ENCODE assay signal across 19 cellular contexts in genomic region chr16:57048095-57048494, GRCh38. TPM values are rescaled to one million over a fixed set of nuclear protein-coding genes. Genes with fewer than 3 reads are reported as not detected.
DNase-seq lines count a peak whose midpoint lies in the region; ATAC-seq and TF ChIP-seq lines count a peak whose summit lies in the region.
"Had no signal": no experiment of that assay in that cellular context is flagged by ENCODE, and none has a peak within 500 bp of the region (broad histone marks: within the 10 kb centered on the region; RNA-seq: fewer than 3 reads in every experiment).

No MANE protein-coding gene starts in this region.

- no peak overlapping the region for H3K4me3 ChIP-seq in neutrophil (ENCODE audit: low read depth in 1 of 2, low read length in 1 of 2)
- H3K4me3 ChIP-seq in endodermal cell (ENCODE audit: low read length) = no peak overlapping the region
- no peak overlapping the region for H3K4me3 ChIP-seq in aorta (ENCODE audit: low read length in 2 of 2)
- H3K4me3 ChIP-seq: esophagus squamous epithelium, prostate gland had no signal

- H3T11ph ChIP-seq in H9 (ENCODE audit: low read length) = no peak overlapping the region

- no peak overlapping the region for H3K56ac ChIP-seq in H9 (ENCODE audit: insufficient read length, low read depth, low read length)

- no peak overlapping the region for H2AK5ac ChIP-seq in H9 (ENCODE audit: insufficient read length, low read length)

- no peak overlapping the region for H2AFZ ChIP-seq in H9 (ENCODE audit: low read length)

- ATAC-seq in GM18873 (IDR thresholded peaks at IDR 0.05; ENCODE audit: low FRiP score, unreplicated experiment) (no peak), aorta (ENCODE audit: low FRiP score) (no peak)
- ATAC-seq: activated T-cell treated with anti-CD3 and anti-CD28 coated beads, Interleukin-2, amount 50 U/mL, for 4 hours; left cardiac atrium had no signal

- no peaks in the 10 kb centered on the region for H3K79me2 ChIP-seq in H9 (ENCODE audit: insufficient read depth, low read length)

- WGBS in H9 (ENCODE audit: extremely low coverage, insufficient read length, low lambda C conversion rate) = no CpG with 5 or more reads among the region's 2 CpGs
- 50 to 63% methylated on average over 1 of the region's 2 CpGs for WGBS in endodermal cell (ENCODE audit: insufficient coverage in 1 of 2, insufficient read length in 1 of 2), 2 experiments
- WGBS in aorta, 2 donors = 64 to 88% methylated on average over 2 of the region's 2 CpGs

- no peak overlapping the region for H3K4ac ChIP-seq in H9 (ENCODE audit: low read depth, low read length)

- no peak overlapping the region for H4K91ac ChIP-seq in H9 (ENCODE audit: insufficient read length, low read depth, low read length)

- no peak overlapping the region for H3K18ac ChIP-seq in H9 (ENCODE audit: insufficient read length, low read depth, low read length)

- H2BK5ac ChIP-seq in H9 (ENCODE audit: insufficient read length, low read length) = no peak overlapping the region

- no peak overlapping the region for H2BK15ac ChIP-seq in H9 (ENCODE audit: low read depth, low read length)

- no peak overlapping the region for H3K4me2 ChIP-seq in H9 (ENCODE audit: insufficient read depth, insufficient read length, low read length)

- H3K23ac ChIP-seq in H9 (ENCODE audit: insufficient read length, low read depth, low read length) = no peak overlapping the region

- H3K14ac ChIP-seq in H9 (ENCODE audit: insufficient read depth, low read length) = no peak overlapping the region

- no peak overlapping the region for H4K8ac ChIP-seq in H9 (replicated peaks; ENCODE audit: insufficient read length, low read depth, low read length)

- H3K27ac ChIP-seq in H9 (ENCODE audit: insufficient read length, low read depth, low read length) = no peak overlapping the region
- peak overlapping the region; percentile 87 for H3K27ac ChIP-seq in neutrophil
- H3K27ac ChIP-seq in endodermal cell (ENCODE audit: low read depth, low read length) = no peak overlapping the region
- H3K27ac ChIP-seq in aorta (ENCODE audit: low read depth in 1 of 2, low read length in 2 of 2) = no peak overlapping the region
- H3K27ac ChIP-seq: esophagus squamous epithelium, prostate gland had no signal

- no peak for TF ChIP-seq CTCF in H9 (conservative IDR thresholded peaks at IDR 0.05)
- no peak for TF ChIP-seq CTCF in neutrophil (IDR thresholded peaks at IDR 0.05)
- no peak for TF ChIP-seq CTCF in endodermal cell (conservative IDR thresholded peaks at IDR 0.05)

- no peaks in the 10 kb centered on the region for H3K23me2 ChIP-seq in H9 (ENCODE audit: insufficient read length, low read depth, low read length, poor library complexity, severe bottlenecking)

- no peaks in the 10 kb centered on the region for H3K27me3 Mint-ChIP-seq in activated CD4-positive, alpha-beta T cell treated with anti-CD3 and anti-CD28 coated beads, Interleukin-2, amount 10 ng/mL, durations not matched to agents 24 days and 14 days
- peaks cover 4% of the 10 kb centered on the region for H3K27me3 Mint-ChIP-seq in H9 (ENCODE audit: low read depth)
- no peaks in the 10 kb centered on the region for H3K27me3 Mint-ChIP-seq in activated T-helper 2 cell treated with anti-CD3 and anti-CD28 coated beads, Interferon-gamma antibody, Interleukin-2, Interleukin-4, amounts not matched to agents 10 μg/mL and 5 μg/mL and 100 μg/mL, durations not matched to agents 14 hours and 24 hours and 36 hours (ENCODE audit: low read depth)
- no peaks in the 10 kb centered on the region for H3K27me3 Mint-ChIP-seq in endodermal cell (ENCODE audit: insufficient read depth)

- H3K9ac ChIP-seq in H9 (ENCODE audit: extremely low read depth, insufficient read length, low read length) (no peak overlapping the region), endodermal cell (ENCODE audit: extremely low read depth, low read length, poor library complexity, severe bottlenecking) (no peak overlapping the region)

- no peak overlapping the region for H3K4me3 Mint-ChIP-seq in activated CD4-positive, alpha-beta T cell treated with anti-CD3 and anti-CD28 coated beads, Interleukin-2, amount 10 ng/mL, durations not matched to agents 24 days and 14 days
- H3K4me3 Mint-ChIP-seq in H9 = no peak overlapping the region
- H3K4me3 Mint-ChIP-seq in activated T-helper 2 cell treated with anti-CD3 and anti-CD28 coated beads, Interferon-gamma antibody, Interleukin-2, Interleukin-4, amounts not matched to agents 10 μg/mL and 5 μg/mL and 100 μg/mL, durations not matched to agents 14 hours and 24 hours and 36 hours (ENCODE audit: low read depth) = no peak overlapping the region
- no peak overlapping the region for H3K4me3 Mint-ChIP-seq in endodermal cell
- H3K4me3 Mint-ChIP-seq: activated T-cell treated with anti-CD3 and anti-CD28 coated beads, Interleukin-2, amount 50 U/mL, for 4 hours; CD14-positive monocyte had no signal

- no peaks in the 10 kb centered on the region for H3K79me1 ChIP-seq in H9 (ENCODE audit: insufficient read depth, low read depth, low read length, poor library complexity, severe bottlenecking)

- H3K27ac Mint-ChIP-seq in activated CD4-positive, alpha-beta T cell treated with anti-CD3 and anti-CD28 coated beads, Interleukin-2, amount 10 ng/mL, durations not matched to agents 24 days and 14 days = peak overlapping the region; percentile 76
- peak overlapping the region in 2 of 3 experiments; percentile 21 to 65; a peak in 3 of 7 replicates for H3K27ac Mint-ChIP-seq in H9
- peak overlapping the region; percentile 14 for H3K27ac Mint-ChIP-seq in activated T-helper 2 cell treated with anti-CD3 and anti-CD28 coated beads, Interferon-gamma antibody, Interleukin-2, Interleukin-4, amounts not matched to agents 10 μg/mL and 5 μg/mL and 100 μg/mL, durations not matched to agents 14 hours and 24 hours and 36 hours
- H3K27ac Mint-ChIP-seq in endodermal cell = no peak overlapping the region

- no peak overlapping the region for H2BK12ac ChIP-seq in H9 (ENCODE audit: insufficient read length, low read depth, low read length)

- intact Hi-C loops in activated CD4-positive, alpha-beta T cell treated with anti-CD3 and anti-CD28 coated beads, Interleukin-2, amount 10 ng/mL, durations not matched to agents 24 days and 14 days (cut with micrococcal nuclease) = no loop called here
- intact Hi-C loops in activated T-helper 2 cell treated with anti-CD3 and anti-CD28 coated beads, Interferon-gamma antibody, Interleukin-2, Interleukin-4, amounts not matched to agents 10 μg/mL and 5 μg/mL and 100 μg/mL, durations not matched to agents 14 hours and 24 hours and 36 hours (cut with micrococcal nuclease) = no loop called here
- intact Hi-C loops in aorta (cut with DNase I) = loop anchor here (5.0 to 10.0 kb wide), 2 partner anchors 83 to 181 kb away; partner anchors contain the start of genes CETP (in 2 of the 2) and SLC12A3 (in 2 of the 2)

- DNase-seq in activated CD4-positive, alpha-beta T cell treated with anti-CD3 and anti-CD28 coated beads, Interleukin-2, amount 10 ng/mL, durations not matched to agents 24 days and 14 days = no peak
- no peak for DNase-seq in activated CD4-positive, alpha-beta T cell treated with anti-CD3 and anti-CD28 coated beads, Interleukin-2, amount 50 U/mL, for 1 hour
- DNase-seq in H9 = no peak
- DNase-seq in activated T-helper 2 cell treated with anti-CD3 and anti-CD28 coated beads, Interferon-gamma antibody, Interleukin-2, Interleukin-4, amounts not matched to agents 10 μg/mL and 5 μg/mL and 100 μg/mL, durations not matched to agents 14 hours and 24 hours and 36 hours (ENCODE audit: low spot score) = no peak
- DNase-seq in endodermal cell = no peak
- DNase-seq in aorta = no peak
- DNase-seq: activated CD4-positive, alpha-beta T cell treated with anti-CD3 and anti-CD28 coated beads, Interleukin-2, amount 50 U/mL, for 4 hours; activated T-cell treated with anti-CD3 and anti-CD28 coated beads, Interleukin-2, amount 50 U/mL, for 4 hours; amygdala; central memory CD4-positive, alpha-beta T cell; esophagus squamous epithelium; left cardiac atrium; NCI-H2029; NCI-H446 had no signal

- no peaks in the 10 kb centered on the region for H3K9me3 Mint-ChIP-seq in activated CD4-positive, alpha-beta T cell treated with anti-CD3 and anti-CD28 coated beads, Interleukin-2, amount 10 ng/mL, durations not matched to agents 24 days and 14 days
- H3K9me3 Mint-ChIP-seq in H9 (no peaks in the 10 kb centered on the region; a peak in 1 of 5 replicates), endodermal cell (no peaks in the 10 kb centered on the region)
- H3K9me3 Mint-ChIP-seq in activated T-helper 2 cell treated with anti-CD3 and anti-CD28 coated beads, Interferon-gamma antibody, Interleukin-2, Interleukin-4, amounts not matched to agents 10 μg/mL and 5 μg/mL and 100 μg/mL, durations not matched to agents 14 hours and 24 hours and 36 hours = no peaks in the 10 kb centered on the region
- H3K9me3 Mint-ChIP-seq: activated T-cell treated with anti-CD3 and anti-CD28 coated beads, Interleukin-2, amount 50 U/mL, for 4 hours had no signal

- peaks cover 62% of the 10 kb centered on the region for H3K36me3 Mint-ChIP-seq in activated CD4-positive, alpha-beta T cell treated with anti-CD3 and anti-CD28 coated beads, Interleukin-2, amount 10 ng/mL, durations not matched to agents 24 days and 14 days (ENCODE audit: low read depth)
- H3K36me3 Mint-ChIP-seq in H9 (ENCODE audit: insufficient read depth in 1 of 3, low read depth in 3 of 3) = no peaks in the 10 kb centered on the region
- H3K36me3 Mint-ChIP-seq in activated T-helper 2 cell treated with anti-CD3 and anti-CD28 coated beads, Interferon-gamma antibody, Interleukin-2, Interleukin-4, amounts not matched to agents 10 μg/mL and 5 μg/mL and 100 μg/mL, durations not matched to agents 14 hours and 24 hours and 36 hours (ENCODE audit: low read depth) = peaks cover 86% of the 10 kb centered on the region
- no peaks in the 10 kb centered on the region for H3K36me3 Mint-ChIP-seq in endodermal cell (ENCODE audit: low read depth)

- no peak overlapping the region for H4K5ac ChIP-seq in H9 (ENCODE audit: insufficient read length, low read depth, low read length)

- no peaks in the 10 kb centered on the region for H4K20me1 ChIP-seq in H9 (ENCODE audit: control insufficient read depth, insufficient read depth, insufficient read length)

- H2BK120ac ChIP-seq in H9 (ENCODE audit: low read depth, low read length, poor library complexity, severe bottlenecking) = no peak overlapping the region

- peaks cover 3% of the 10 kb centered on the region; the same call in 1 of the 2 replicates for H3K4me1 ChIP-seq in H9 (ENCODE audit: insufficient read depth, low read length)
- H3K4me1 ChIP-seq in neutrophil (ENCODE audit: control insufficient read depth in 1 of 2, insufficient read depth in 1 of 2, low read depth in 1 of 2, low read length in 1 of 2) = peaks cover 32 to 35% of the 10 kb centered on the region in 2 experiments
- no peaks in the 10 kb centered on the region for H3K4me1 ChIP-seq in endodermal cell (ENCODE audit: control insufficient read depth, insufficient read depth, low read length)
- no peaks in the 10 kb centered on the region for H3K4me1 ChIP-seq in aorta (ENCODE audit: control insufficient read depth in 1 of 2, insufficient read depth in 2 of 2, low read length in 2 of 2)
- H3K4me1 ChIP-seq: prostate gland had no signal

- H3K27me3 ChIP-seq in H9 (ENCODE audit: insufficient read depth, low read length) (no peaks in the 10 kb centered on the region), neutrophil (no peaks in the 10 kb centered on the region), endodermal cell (ENCODE audit: control insufficient read depth, insufficient read depth, low read length, poor library complexity, severe bottlenecking) (no peaks in the 10 kb centered on the region), aorta (ENCODE audit: control insufficient read depth in 1 of 2, insufficient read depth in 2 of 2, low read length in 1 of 2) (no peaks in the 10 kb centered on the region)
- H3K27me3 ChIP-seq: esophagus squamous epithelium had no signal

- H2BK20ac ChIP-seq in H9 (ENCODE audit: low read depth, low read length, poor library complexity, severe bottlenecking) = no peak overlapping the region

- no peaks in the 10 kb centered on the region for H3K9me3 ChIP-seq in H9 (ENCODE audit: control insufficient read depth, low read depth, low read length)
- no peaks in the 10 kb centered on the region for H3K9me3 ChIP-seq in neutrophil
- no peaks in the 10 kb centered on the region for H3K9me3 ChIP-seq in endodermal cell (ENCODE audit: control insufficient read depth, low read length)
- no peaks in the 10 kb centered on the region for H3K9me3 ChIP-seq in aorta (ENCODE audit: control insufficient read depth, low read length)
- H3K9me3 ChIP-seq: esophagus squamous epithelium, prostate gland had no signal

- H3K36me3 ChIP-seq in neutrophil (peaks cover 100% of the 10 kb centered on the region), endodermal cell (ENCODE audit: control insufficient read depth, insufficient read depth, low read length) (no peaks in the 10 kb centered on the region), aorta (ENCODE audit: control insufficient read depth in 1 of 2, insufficient read depth in 2 of 2, low read length in 1 of 2) (no peaks in the 10 kb centered on the region)
- H3K36me3 ChIP-seq: prostate gland had no signal

- H3K4me1 Mint-ChIP-seq in activated CD4-positive, alpha-beta T cell treated with anti-CD3 and anti-CD28 coated beads, Interleukin-2, amount 10 ng/mL, durations not matched to agents 24 days and 14 days = peaks cover 31% of the 10 kb centered on the region
- H3K4me1 Mint-ChIP-seq in H9 = peaks cover 5 to 23% of the 10 kb centered on the region in 2 experiments
- peaks cover 26% of the 10 kb centered on the region for H3K4me1 Mint-ChIP-seq in activated T-helper 2 cell treated with anti-CD3 and anti-CD28 coated beads, Interferon-gamma antibody, Interleukin-2, Interleukin-4, amounts not matched to agents 10 μg/mL and 5 μg/mL and 100 μg/mL, durations not matched to agents 14 hours and 24 hours and 36 hours (ENCODE audit: low read depth)
- H3K4me1 Mint-ChIP-seq in endodermal cell = peaks cover 2% of the 10 kb centered on the region

RNA-seq across cellular contexts. Expression of gene CPNE2, which starts 44.3 kb away (rescaled TPM):
- total RNA-seq in activated CD4-positive, alpha-beta T cell treated with anti-CD3 and anti-CD28 coated beads, Interleukin-2, amount 10 ng/mL, durations not matched to agents 24 days and 14 days = 6.3 and 6.4 TPM in 2 replicates
- total RNA-seq in H9 (2021) (8.0 and 8.1 TPM in 2 replicates), endodermal cell (10 to 100 TPM; 12.3 to 16.6 TPM), aorta (10 to 100 TPM; 29.4 to 37.1 TPM)
- total RNA-seq in activated T-helper 2 cell treated with anti-CD3 and anti-CD28 coated beads, Interferon-gamma antibody, Interleukin-2, Interleukin-4, amounts not matched to agents 10 μg/mL and 5 μg/mL and 100 μg/mL, durations not matched to agents 14 hours and 24 hours and 36 hours = 7.6 and 9.9 TPM in 2 replicates
- 32.5 TPM for polyA plus RNA-seq in endodermal cell (2013, experiment 1 of 2)
- polyA plus RNA-seq in endodermal cell (2013, experiment 2 of 2) = 39.2 TPM
- polyA plus RNA-seq in aorta = 10 to 100 TPM; 19.0 to 21.4 TPM

RNA-seq across cellular contexts. Expression of gene NLRC5, which starts 58.7 kb away (rescaled TPM):
- 208 and 214 TPM in 2 replicates for total RNA-seq in activated CD4-positive, alpha-beta T cell treated with anti-CD3 and anti-CD28 coated beads, Interleukin-2, amount 10 ng/mL, durations not matched to agents 24 days and 14 days
- 1.6 and 2.4 TPM in 2 replicates for total RNA-seq in H9 (2021)
- total RNA-seq in activated T-helper 2 cell treated with anti-CD3 and anti-CD28 coated beads, Interferon-gamma antibody, Interleukin-2, Interleukin-4, amounts not matched to agents 10 μg/mL and 5 μg/mL and 100 μg/mL, durations not matched to agents 14 hours and 24 hours and 36 hours = 166 and 169 TPM in 2 replicates
- under 1 TPM; 0.64 to 0.97 TPM for total RNA-seq in endodermal cell
- polyA plus RNA-seq in endodermal cell (2013, experiment 1 of 2) = 0.21 TPM
- polyA plus RNA-seq in endodermal cell (2013, experiment 2 of 2) = 0.12 TPM
- total RNA-seq in aorta = 10 to 100 TPM; 49.3 to 82.9 TPM
- 10 to 100 TPM in 1 of 2 donors, 1 to 10 TPM in 1; 4.9 to 22.6 TPM for polyA plus RNA-seq in aorta
- polyA plus RNA-seq: neural cell had no signal

Comparison
In these comparisons a context has a peak if more than half of its experiments do, and no peak if none do; other contexts are left out.
1. RNA of gene NLRC5, which starts 58.7 kb away (total RNA-seq): 208 to 214 TPM in activated CD4-positive, alpha-beta T cell treated with anti-CD3 and anti-CD28 coated beads, Interleukin-2, amount 10 ng/mL, durations not matched to agents 24 days and 14 days, 166 to 169 TPM in activated T-helper 2 cell treated with anti-CD3 and anti-CD28 coated beads, Interferon-gamma antibody, Interleukin-2, Interleukin-4, amounts not matched to agents 10 μg/mL and 5 μg/mL and 100 μg/mL, durations not matched to agents 14 hours and 24 hours and 36 hours and 49.3 to 82.9 TPM in aorta; 1.6 to 2.4 TPM in H9 and 0.64 to 0.97 TPM in endodermal cell; every median in the first group is over 10 times any median in the second.
2. intact Hi-C loops: an anchor here in aorta (5.0 to 10.0 kb wide); none called in activated CD4-positive, alpha-beta T cell treated with anti-CD3 and anti-CD28 coated beads, Interleukin-2, amount 10 ng/mL, durations not matched to agents 24 days and 14 days and activated T-helper 2 cell treated with anti-CD3 and anti-CD28 coated beads, Interferon-gamma antibody, Interleukin-2, Interleukin-4, amounts not matched to agents 10 μg/mL and 5 μg/mL and 100 μg/mL, durations not matched to agents 14 hours and 24 hours and 36 hours.